In genomic region chr14:34507459-34507858, GRCh38 we compare ENCODE assay signal across 1 cellular context.
A peak's percentile ranks its signal among the peaks of the same experiment; 100 is the strongest.
TF ChIP-seq lines count a peak whose summit lies in the region.

No MANE protein-coding gene starts in this region.

TF ChIP-seq in HepG2, 621 proteins besides CTCF, POLR2A, EP300 and RAD21 (continued from another document and continues in another):
- TF ChIP-seq PRDM4 (CRISPR knock-in tag; IDR thresholded peaks at IDR 0.05; ENCODE audit: borderline replicate concordance) (no peak), AKNA (CRISPR knock-in tag; IDR thresholded peaks at IDR 0.05; ENCODE audit: borderline replicate concordance) (no peak), FOSL2 (CRISPR knock-in tag; IDR thresholded peaks at IDR 0.05) (peak; percentile 86), ZBTB7B (CRISPR knock-in tag; IDR thresholded peaks at IDR 0.05) (no peak), FLYWCH1 (CRISPR knock-in tag; IDR thresholded peaks at IDR 0.05) (no peak), ETV5 (CRISPR knock-in tag; IDR thresholded peaks at IDR 0.05; ENCODE audit: borderline replicate concordance) (no peak), ZNF329 (CRISPR knock-in tag; IDR thresholded peaks at IDR 0.05; ENCODE audit: low read depth) (no peak), IRF2 (CRISPR knock-in tag; IDR thresholded peaks at IDR 0.05) (no peak), FOXA1 (IDR thresholded peaks at IDR 0.05) (no peak), FOXA1 (CRISPR knock-in tag; IDR thresholded peaks at IDR 0.05) (peak; percentile 82), SIN3B (IDR thresholded peaks at IDR 0.05; ENCODE audit: low read length) (no peak), CHCHD3 (CRISPR knock-in tag; IDR thresholded peaks at IDR 0.05) (no peak), FOXA3 (CRISPR knock-in tag; IDR thresholded peaks at IDR 0.05) (peak; percentile 60; the same call in 1 of the 2 replicates), ZBTB38 (CRISPR knock-in tag; IDR thresholded peaks at IDR 0.05) (no peak), TFDP2 (CRISPR knock-in tag; IDR thresholded peaks at IDR 0.05) (no peak), HNF4A (CRISPR knock-in tag; IDR thresholded peaks at IDR 0.05) (no peak), ZNF644 (CRISPR knock-in tag; IDR thresholded peaks at IDR 0.05; ENCODE audit: low read depth) (peak; percentile 65; the same call in 1 of the 2 replicates), ZNF605 (CRISPR knock-in tag; IDR thresholded peaks at IDR 0.05) (no peak), TEAD3 (CRISPR knock-in tag; optimal IDR thresholded peaks at IDR 0.05; ENCODE audit: borderline replicate concordance) (peak; percentile 19), MAFF (IDR thresholded peaks at IDR 0.05; ENCODE audit: low read depth, low read length) (no peak), ELF1 (CRISPR knock-in tag; IDR thresholded peaks at IDR 0.05) (0 out of 2 replicates have a peak, but pooled peaks have one; percentile 10), ZNF879 (CRISPR knock-in tag; IDR thresholded peaks at IDR 0.05) (no peak), ZSCAN29 (CRISPR knock-in tag; conservative IDR thresholded peaks at IDR 0.05) (no peak), RCOR2 (CRISPR knock-in tag; IDR thresholded peaks at IDR 0.05) (no peak), ZNF781 (CRISPR knock-in tag; IDR thresholded peaks at IDR 0.05; ENCODE audit: borderline replicate concordance, not compliant biosample characterization) (no peak), ZNF124 (CRISPR knock-in tag; IDR thresholded peaks at IDR 0.05) (no peak), ZNF800 (CRISPR knock-in tag; IDR thresholded peaks at IDR 0.05) (no peak), HOXA3 (CRISPR knock-in tag; IDR thresholded peaks at IDR 0.05) (no peak), EEA1 (CRISPR knock-in tag; IDR thresholded peaks at IDR 0.05; ENCODE audit: borderline replicate concordance) (no peak), ZFYVE20 (CRISPR knock-in tag; IDR thresholded peaks at IDR 0.05; ENCODE audit: borderline replicate concordance, low read depth) (no peak), RBM22 (optimal IDR thresholded peaks at IDR 0.05; ENCODE audit: low read length) (no peak), ZNF276 (CRISPR knock-in tag; IDR thresholded peaks at IDR 0.05; ENCODE audit: low read depth) (no peak), ZNF17 (CRISPR knock-in tag; IDR thresholded peaks at IDR 0.05) (no peak), PLRG1 (conservative IDR thresholded peaks at IDR 0.05) (no peak), FOSL1 (CRISPR knock-in tag; IDR thresholded peaks at IDR 0.05; ENCODE audit: borderline replicate concordance) (0 out of 2 replicates have a peak, but pooled peaks have one; percentile 13), ZNF552 (CRISPR knock-in tag; IDR thresholded peaks at IDR 0.05; ENCODE audit: borderline replicate concordance) (no peak), LRRFIP1 (CRISPR knock-in tag; conservative IDR thresholded peaks at IDR 0.05) (no peak), RORA (CRISPR knock-in tag; IDR thresholded peaks at IDR 0.05) (no peak), HNF1B (CRISPR knock-in tag; IDR thresholded peaks at IDR 0.05) (no peak), TOPORS (CRISPR knock-in tag; IDR thresholded peaks at IDR 0.05) (no peak), ZNF704 (CRISPR knock-in tag; IDR thresholded peaks at IDR 0.05; ENCODE audit: borderline replicate concordance) (no peak), FIP1L1 (IDR thresholded peaks at IDR 0.05; ENCODE audit: borderline replicate concordance, insufficient read depth, low read depth, low read length) (no peak), KDM3A (CRISPR knock-in tag; IDR thresholded peaks at IDR 0.05; ENCODE audit: low read depth) (no peak), MTERF4 (CRISPR knock-in tag; IDR thresholded peaks at IDR 0.05) (no peak), ZNF292 (CRISPR knock-in tag; IDR thresholded peaks at IDR 0.05; ENCODE audit: borderline replicate concordance, low read depth) (0 out of 2 replicates have a peak, but pooled peaks have one; percentile 19), ZMYM3 (CRISPR knock-in tag; IDR thresholded peaks at IDR 0.05) (0 out of 2 replicates have a peak, but pooled peaks have one; percentile 55), NR2F1 (CRISPR knock-in tag; IDR thresholded peaks at IDR 0.05) (no peak), SMAD1 (CRISPR knock-in tag; IDR thresholded peaks at IDR 0.05; ENCODE audit: borderline replicate concordance, low read depth) (no peak), ARNTL (CRISPR knock-in tag; IDR thresholded peaks at IDR 0.05) (no peak), HDAC2 (CRISPR knock-in tag; IDR thresholded peaks at IDR 0.05) (peak; percentile 38; the same call in 1 of the 2 replicates)
